9 cellular contexts compared by ENCODE assay signal in genomic region chr14:92651793-92652382, GRCh38.
DNase-seq lines count a peak whose midpoint lies in the region; ATAC-seq, FAIRE-seq and TF ChIP-seq lines count a peak whose summit lies in the region.
"Had no signal": no experiment of that assay in that cellular context is flagged by ENCODE, and none has a peak within 500 bp of the region (broad histone marks: within the 10 kb centered on the region; RNA-seq: fewer than 3 reads in every experiment).

No MANE protein-coding gene starts in this region.

- ATAC-seq in GM19351 (IDR thresholded peaks at IDR 0.05; ENCODE audit: unreplicated experiment) (no peak), GM18868 (IDR thresholded peaks at IDR 0.05; ENCODE audit: unreplicated experiment) (no peak)

- no peak for TF ChIP-seq CTCF in Peyer's patch (IDR thresholded peaks at IDR 0.05)
- TF ChIP-seq CTCF in D721Med (IDR thresholded peaks at IDR 0.05; ENCODE audit: insufficient read depth, missing control alignments): no peak

- no peak for TF ChIP-seq POLR2A in Peyer's patch (IDR thresholded peaks at IDR 0.05)

- peak overlapping the region; percentile 35 to 47 for H3K9ac ChIP-seq in duodenal mucosa (ENCODE audit: low read depth in 1 of 2, low read length in 2 of 2)

- no peak for FAIRE-seq in D721Med (lab: Jason Lieb, UNC)
- FAIRE-seq: astrocyte had no signal

- H3K9me3 ChIP-seq in Peyer's patch (no peaks in the 10 kb centered on the region), duodenal mucosa (ENCODE audit: control insufficient read depth in 1 of 2, low read length in 2 of 2) (no peaks in the 10 kb centered on the region)

- H3K4me3 ChIP-seq in Peyer's patch (peak overlapping the region; percentile 18 to 53 (median 34)), duodenal mucosa (ENCODE audit: low read depth in 1 of 2, low read length in 2 of 2) (peak overlapping the region; percentile 53 to 58)

- intact Hi-C loops in posterior vena cava (cut with DNase I): no loop called here

- DNase-seq in GDM1 (lab: John Stamatoyannopoulos, UW): peak; percentile 63
- peak; percentile 69 to 79 (median 73) for DNase-seq in Peyer's patch
- DNase-seq in posterior vena cava (ENCODE audit: low spot score): peak; percentile 94
- no peak for DNase-seq in D721Med (ENCODE audit: insufficient read length, low spot score)
- DNase-seq in NCI-H2081 treated with DMSO at 0.1 percent for 48 hours (lab: John Stamatoyannopoulos, UW): no peak

- H3K36me3 ChIP-seq in Peyer's patch: peaks cover 0 to 14% (median 0%) of the 10 kb centered on the region in 3 donors
- peaks cover 3 to 21% of the 10 kb centered on the region in 2 donors for H3K36me3 ChIP-seq in duodenal mucosa (ENCODE audit: control insufficient read depth in 1 of 2, insufficient read depth in 2 of 2, low read length in 2 of 2)

- no peaks in the 10 kb centered on the region for H3K27me3 ChIP-seq in Peyer's patch
- H3K27me3 ChIP-seq in duodenal mucosa (ENCODE audit: control insufficient read depth in 1 of 2, insufficient read depth in 2 of 2, low read length in 2 of 2): no peaks in the 10 kb centered on the region

- H3K27ac ChIP-seq in Peyer's patch (peak overlapping the region; percentile 52 to 88 (median 79)), duodenal mucosa (ENCODE audit: low read depth, low read length) (peak overlapping the region; percentile 59)

- peaks cover 0 to 27% (median 16%) of the 10 kb centered on the region in 4 donors for H3K4me1 ChIP-seq in Peyer's patch
- peaks cover 15 to 29% of the 10 kb centered on the region in 2 donors for H3K4me1 ChIP-seq in duodenal mucosa (ENCODE audit: control insufficient read depth in 1 of 2, insufficient read depth in 2 of 2, low read length in 2 of 2)

Comparison
In these comparisons a context has a peak if more than half of its experiments do, and no peak if none do; other contexts are left out.
1. DNase-seq: peak in GDM1 (single experiment), Peyer's patch (3 of 3) and posterior vena cava (single experiment); none in D721Med (single experiment) and NCI-H2081 treated with DMSO at 0.1 percent for 48 hours (single experiment).